ENCODE assay signal across 9 cellular contexts in the genomic region with DNA sequence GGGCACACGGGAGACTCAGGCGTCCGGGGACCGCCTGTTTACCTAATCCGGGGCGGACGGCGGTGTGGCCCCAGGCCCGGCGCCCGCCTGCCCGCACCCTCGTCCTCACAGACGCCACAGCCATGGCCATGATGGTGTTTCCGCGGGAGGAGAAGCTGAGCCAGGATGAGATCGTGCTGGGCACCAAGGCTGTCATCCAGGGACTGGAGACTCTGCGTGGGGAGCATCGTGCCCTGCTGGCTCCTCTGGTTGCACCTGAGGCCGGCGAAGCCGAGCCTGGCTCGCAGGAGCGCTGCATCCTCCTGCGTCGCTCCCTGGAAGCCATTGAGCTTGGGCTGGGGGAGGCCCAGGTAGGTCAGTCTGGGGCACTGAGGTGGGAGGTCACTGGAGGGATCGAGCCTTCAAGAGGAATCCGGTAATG. TPM values are rescaled to one million over a fixed set of nuclear protein-coding genes. Genes with fewer than 3 reads are reported as not detected.
A peak's percentile ranks its signal among the peaks of the same experiment; 100 is the strongest.
DNase-seq lines count a peak whose midpoint lies in the region; ATAC-seq, FAIRE-seq and TF ChIP-seq lines count a peak whose summit lies in the region.
"Had no signal": no experiment of that assay in that cellular context is flagged by ENCODE, and none has a peak within 500 bp of the region (broad histone marks: within the 10 kb centered on the region; RNA-seq: fewer than 3 reads in every experiment).

No MANE protein-coding gene starts in this region.

- H3K36me3 ChIP-seq in left ventricle myocardium inferior = peaks cover 33% of the 10 kb centered on the region

- ATAC-seq in HG03045 (IDR thresholded peaks at IDR 0.05; ENCODE audit: unreplicated experiment) (no peak), GM21390 (IDR thresholded peaks at IDR 0.05; ENCODE audit: unreplicated experiment) (no peak)

- H3K4me1 ChIP-seq in left ventricle myocardium inferior = peaks cover 27% of the 10 kb centered on the region

- no peak for FAIRE-seq in H54 (lab: Jason Lieb, UNC)
- FAIRE-seq: islet of Langerhans had no signal

- peak; percentile 2; the same call in 1 of the 2 replicates for TF ChIP-seq POLR2A in H54 (IDR thresholded peaks at IDR 0.05; ENCODE audit: low read depth, low read length)

- no peaks in the 10 kb centered on the region for H3K27me3 ChIP-seq in left ventricle myocardium inferior (ENCODE audit: low read depth)

- H3K4me3 ChIP-seq in WI38 (ENCODE audit: low read depth, low read length) (peak overlapping the region; percentile 96), left ventricle myocardium inferior (peak overlapping the region; percentile 99), skin epidermis (peak overlapping the region; percentile 69 to 99 (median 92))

- no peaks in the 10 kb centered on the region for H3K9me3 ChIP-seq in left ventricle myocardium inferior (replicated peaks)

- intact Hi-C loops in left ventricle myocardium inferior (cut with micrococcal nuclease) = no loop called here

- H3K27ac ChIP-seq in left ventricle myocardium inferior (replicated peaks) (peak overlapping the region; percentile 87), skin epidermis (peak overlapping the region in 19 of 21 experiments; percentile 67 to 91 (median 84))

- TF ChIP-seq CTCF in WI38 (IDR thresholded peaks at IDR 0.05; ENCODE audit: low read depth, low read length) = no peak
- TF ChIP-seq CTCF in left ventricle myocardium inferior (IDR thresholded peaks at IDR 0.05; ENCODE audit: borderline replicate concordance) = peak; percentile 33

- DNase-seq in H54 (ENCODE audit: insufficient read length, low spot score) (no peak), left ventricle myocardium inferior (no peak), globus pallidus (ENCODE audit: low spot score) (no peak)
- DNase-seq in stimulated activated CD4-positive, alpha-beta T cell treated with anti-CD3 and anti-CD28 coated beads, Interleukin-4, amount 100 ng/mL, for 1 hour = no peak

RNA-seq across cellular contexts. Expression of gene KLC2, which starts 1.0 kb away (rescaled TPM):
- 34.1 TPM for total RNA-seq in left ventricle myocardium inferior

RNA-seq across cellular contexts. Expression of gene RAB1B, which starts 10.0 kb away (rescaled TPM):
- total RNA-seq in left ventricle myocardium inferior = 116 TPM

RNA-seq across cellular contexts. Expression of gene CNIH2, which starts 19.5 kb away (rescaled TPM):
- total RNA-seq in left ventricle myocardium inferior = not detected

RNA-seq across cellular contexts. Expression of gene YIF1A, which starts 30.5 kb away (rescaled TPM):
- 45.6 TPM for total RNA-seq in left ventricle myocardium inferior

RNA-seq across cellular contexts. Expression of gene TMEM151A, which starts 33.2 kb away (rescaled TPM):
- total RNA-seq in left ventricle myocardium inferior = not detected
